ENCODE assay signal across 10 cellular contexts in genomic region chr11:12182650-12183511, GRCh38.
DNase-seq lines count a peak whose midpoint lies in the region; ATAC-seq and TF ChIP-seq lines count a peak whose summit lies in the region.
"Had no signal": no experiment of that assay in that cellular context is flagged by ENCODE, and none has a peak within 500 bp of the region (broad histone marks: within the 10 kb centered on the region; RNA-seq: fewer than 3 reads in every experiment).

No MANE protein-coding gene starts in this region.

- H3K36me3 ChIP-seq in mesendoderm (ENCODE audit: control insufficient read depth, insufficient read depth, low read length) (no peaks in the 10 kb centered on the region), spleen (no peaks in the 10 kb centered on the region)

- no peak overlapping the region for H3K27ac Mint-ChIP-seq in activated CD8-positive, alpha-beta T cell treated with anti-CD3 and anti-CD28 coated beads for 36 hours

- no peak overlapping the region for H3K18ac ChIP-seq in mesendoderm (ENCODE audit: low read length)

- peak overlapping the region; percentile 49 for H3K56ac ChIP-seq in mesendoderm (ENCODE audit: low read length)

- TF ChIP-seq CTCF in AG10803 (conservative IDR thresholded peaks at IDR 0.05; ENCODE audit: low read length) = no peak
- TF ChIP-seq CTCF in spleen (IDR thresholded peaks at IDR 0.05 in 8 of 11, conservative IDR thresholded peaks at IDR 0.05 in 3 of 11) = no peak
- TF ChIP-seq CTCF in activated CD8-positive, alpha-beta T cell treated with anti-CD3 and anti-CD28 coated beads for 36 hours (IDR thresholded peaks at IDR 0.05) = no peak

- H3K4me1 ChIP-seq in mesendoderm (ENCODE audit: control insufficient read depth, low read depth, low read length) = peaks cover 5% of the 10 kb centered on the region
- peaks cover 0 to 22% (median 9%) of the 10 kb centered on the region in 6 donors for H3K4me1 ChIP-seq in spleen

- no peaks in the 10 kb centered on the region for H3K79me1 ChIP-seq in mesendoderm (ENCODE audit: low read length)

- no peak overlapping the region for H2BK5ac ChIP-seq in mesendoderm (ENCODE audit: low read length)

- CTCF ChIA-PET in activated CD8-positive, alpha-beta T cell treated with anti-CD3 and anti-CD28 coated beads for 36 hours (lab: Charles Lee) = interaction anchor here (0.8 to 1.3 kb wide), 4 partner anchors 10 to 54 kb away, joined by 3 to 4 read pairs (median 4); no protein-coding TSS in a partner anchor

- peaks cover 29% of the 10 kb centered on the region for H3K4me1 Mint-ChIP-seq in activated CD8-positive, alpha-beta T cell treated with anti-CD3 and anti-CD28 coated beads for 36 hours (ENCODE audit: low read depth)

- intact Hi-C loops in spleen (cut with DNase I; ENCODE audit: low total_unique reads) = no loop called here
- intact Hi-C loops in activated CD8-positive, alpha-beta T cell treated with anti-CD3 and anti-CD28 coated beads for 36 hours (cut with micrococcal nuclease) = no loop called here

- H3K9me3 ChIP-seq in spleen = no peaks in the 10 kb centered on the region

- no peak overlapping the region for H3K23ac ChIP-seq in mesendoderm (ENCODE audit: low read length)

- no CpG with 5 or more reads among the region's 12 CpGs for WGBS in mesendoderm (ENCODE audit: extremely low coverage, insufficient coverage, low lambda C conversion rate)
- WGBS in spleen, 5 donors = 59 to 77% (median 63%) methylated on average over 12 of the region's 12 CpGs

- H3K27ac ChIP-seq in mesendoderm (ENCODE audit: low read depth, low read length) (no peak overlapping the region), spleen (no peak overlapping the region)

- no peak for ATAC-seq in activated CD8-positive, alpha-beta T cell treated with anti-CD3 and anti-CD28 coated beads for 36 hours
- no peak for ATAC-seq in HG02884 (IDR thresholded peaks at IDR 0.05; ENCODE audit: unreplicated experiment)

- no peak overlapping the region for H2BK120ac ChIP-seq in mesendoderm (ENCODE audit: low read depth, low read length)

- H3K4me3 ChIP-seq in AG10803 (ENCODE audit: low read length) (peak overlapping the region; percentile 3; the same call in 1 of the 2 replicates), mesendoderm (ENCODE audit: low read length) (no peak overlapping the region), spleen (no peak overlapping the region)

- no peak overlapping the region for H4K8ac ChIP-seq in mesendoderm (ENCODE audit: low read depth, low read length)

- no peak for TF ChIP-seq POLR2A in spleen (IDR thresholded peaks at IDR 0.05)

- H3K9me3 Mint-ChIP-seq in activated CD8-positive, alpha-beta T cell treated with anti-CD3 and anti-CD28 coated beads for 36 hours = no peaks in the 10 kb centered on the region

- peak; percentile 99 for DNase-seq in AG10803 (ENCODE audit: low read depth)
- peak; percentile 99 for DNase-seq in LHCN-M2 (ENCODE audit: low read depth)
- DNase-seq in cerebellar cortex (ENCODE audit: low spot score) = peak; percentile 47
- DNase-seq in mesendoderm = peak; percentile 91
- DNase-seq in spleen = no peak
- no peak for DNase-seq in activated CD8-positive, alpha-beta T cell treated with anti-CD3 and anti-CD28 coated beads for 36 hours
- no peak for DNase-seq in NCI-H345 treated with DMSO at 0.1 percent for 48 hours (lab: John Stamatoyannopoulos, UW; ENCODE audit: unreplicated experiment)
- DNase-seq: central memory CD4-positive, alpha-beta T cell; NCI-H1694 treated with DMSO at 0.1 percent for 48 hours had no signal

- H2BK15ac ChIP-seq in mesendoderm (replicated peaks; ENCODE audit: low read depth) = no peak overlapping the region

- H3K9ac ChIP-seq in mesendoderm (ENCODE audit: low read length) = peak overlapping the region; percentile 4

- H2AK5ac ChIP-seq in mesendoderm (ENCODE audit: low read length) = no peak overlapping the region

- H3K4me3 Mint-ChIP-seq in activated CD8-positive, alpha-beta T cell treated with anti-CD3 and anti-CD28 coated beads for 36 hours = no peak overlapping the region

- no peak overlapping the region for H4K5ac ChIP-seq in mesendoderm (ENCODE audit: low read length)

- no peak overlapping the region for H3K4ac ChIP-seq in mesendoderm (ENCODE audit: low read depth, low read length)

- H3K36me3 Mint-ChIP-seq in activated CD8-positive, alpha-beta T cell treated with anti-CD3 and anti-CD28 coated beads for 36 hours (ENCODE audit: low read depth) = peaks cover 5% of the 10 kb centered on the region

- H3K27me3 Mint-ChIP-seq in activated CD8-positive, alpha-beta T cell treated with anti-CD3 and anti-CD28 coated beads for 36 hours = no peaks in the 10 kb centered on the region

- POLR2A ChIA-PET in activated CD8-positive, alpha-beta T cell treated with anti-CD3 and anti-CD28 coated beads for 36 hours (lab: Charles Lee) = interaction anchor here (0.6 to 1.7 kb wide), 3 partner anchors 10 to 1325 kb away, joined by 3 to 7 read pairs (median 3); partner anchors contain the start of gene ZBED5

- H3K27me3 ChIP-seq in mesendoderm (ENCODE audit: insufficient read depth, low read length, poor library complexity) (no peaks in the 10 kb centered on the region), spleen (replicated peaks in 1 of 7) (no peaks in the 10 kb centered on the region)

- H3K4me2 ChIP-seq in mesendoderm (ENCODE audit: low read length) = no peak overlapping the region

- no peaks in the 10 kb centered on the region for H3K79me2 ChIP-seq in mesendoderm (ENCODE audit: control insufficient read depth, insufficient read depth, low read length)

Comparison
In these comparisons a context has a peak if more than half of its experiments do, and no peak if none do; other contexts are left out.
1. DNase-seq: peak in AG10803 (single experiment), LHCN-M2 (single experiment), cerebellar cortex (single experiment) and mesendoderm (single experiment); none in spleen (single experiment), activated CD8-positive, alpha-beta T cell treated with anti-CD3 and anti-CD28 coated beads for 36 hours (single experiment) and NCI-H345 treated with DMSO at 0.1 percent for 48 hours (single experiment).